ENCODE assay signal across 1 cellular context in the genomic region with DNA sequence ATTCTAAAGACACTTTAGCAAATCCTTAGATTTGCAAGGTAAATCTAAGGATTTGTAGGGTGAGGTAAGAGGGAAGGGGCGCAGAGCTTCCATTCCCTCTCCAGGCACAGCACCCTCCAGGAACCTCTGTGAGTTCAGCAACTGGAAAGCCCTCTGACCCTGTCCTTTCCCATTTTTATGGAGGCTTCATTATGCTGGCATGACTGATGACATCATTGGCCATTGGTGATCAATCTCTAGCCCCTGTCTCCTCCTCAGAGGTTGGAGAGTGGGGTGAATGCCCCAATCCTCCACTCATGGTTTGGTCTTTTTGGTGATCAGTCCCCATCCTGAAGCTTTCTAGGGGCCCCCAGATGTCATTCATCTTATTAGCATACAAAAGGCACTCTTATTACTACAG.
TF ChIP-seq lines count a peak whose summit lies in the region.

No MANE protein-coding gene starts in this region.

TF ChIP-seq in HepG2, 621 proteins besides CTCF, POLR2A, EP300 and RAD21 (continued from another document):
- TF ChIP-seq, protein P1, sequence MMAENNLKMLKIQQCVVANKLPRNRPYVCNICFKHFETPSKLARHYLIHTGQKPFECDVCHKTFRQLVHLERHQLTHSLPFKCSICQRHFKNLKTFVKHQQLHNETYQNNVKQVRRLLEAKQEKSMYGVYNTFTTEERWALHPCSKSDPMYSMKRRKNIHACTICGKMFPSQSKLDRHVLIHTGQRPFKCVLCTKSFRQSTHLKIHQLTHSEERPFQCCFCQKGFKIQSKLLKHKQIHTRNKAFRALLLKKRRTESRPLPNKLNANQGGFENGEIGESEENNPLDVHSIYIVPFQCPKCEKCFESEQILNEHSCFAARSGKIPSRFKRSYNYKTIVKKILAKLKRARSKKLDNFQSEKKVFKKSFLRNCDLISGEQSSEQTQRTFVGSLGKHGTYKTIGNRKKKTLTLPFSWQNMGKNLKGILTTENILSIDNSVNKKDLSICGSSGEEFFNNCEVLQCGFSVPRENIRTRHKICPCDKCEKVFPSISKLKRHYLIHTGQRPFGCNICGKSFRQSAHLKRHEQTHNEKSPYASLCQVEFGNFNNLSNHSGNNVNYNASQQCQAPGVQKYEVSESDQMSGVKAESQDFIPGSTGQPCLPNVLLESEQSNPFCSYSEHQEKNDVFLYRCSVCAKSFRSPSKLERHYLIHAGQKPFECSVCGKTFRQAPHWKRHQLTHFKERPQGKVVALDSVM (CRISPR knock-in tag; IDR thresholded peaks at IDR 0.05), result no peak
- TF ChIP-seq ATF7 (IDR thresholded peaks at IDR 0.05), result peak; percentile 59
- TF ChIP-seq ATF7 (CRISPR knock-in tag; IDR thresholded peaks at IDR 0.05), result no peak
